35 cellular contexts compared by ENCODE assay signal in genomic region chr3:87233805-87234204, GRCh38. TPM values are rescaled to one million over a fixed set of nuclear protein-coding genes. Genes with fewer than 3 reads are reported as not detected.
"Had no signal": no experiment of that assay in that cellular context is flagged by ENCODE, and none has a peak within 500 bp of the region (broad histone marks: within the 10 kb centered on the region; RNA-seq: fewer than 3 reads in every experiment).

No MANE protein-coding gene starts in this region.

- H3K4me1 ChIP-seq: SJSA1 had no signal

- H3K4me3 ChIP-seq: ascending aorta, cardiac muscle cell, Peyer's patch, SJSA1 had no signal

- H3K27me3 Mint-ChIP-seq: activated CD4-positive, alpha-beta T cell treated with anti-CD3 and anti-CD28 coated beads for 36 hours; activated CD4-positive, alpha-beta T cell treated with anti-CD3 and anti-CD28 coated beads, Interleukin-2, amount 10 ng/mL, durations not matched to agents 7 days and 5 days; activated naive CD4-positive, alpha-beta T cell treated with anti-CD3 and anti-CD28 coated beads, Interleukin-2, amount 50 U/mL, for 24 hours; activated naive CD8-positive, alpha-beta T cell treated with anti-CD3 and anti-CD28 coated beads, Interleukin-2, amount 10 ng/mL, durations not matched to agents 7 days and 5 days; activated T-cell treated with anti-CD3 and anti-CD28 coated beads, Interleukin-2, amount 50 U/mL, for 24 hours had no signal

- ATAC-seq: activated CD4-positive, alpha-beta T cell treated with anti-CD3 and anti-CD28 coated beads for 36 hours; activated CD4-positive, CD25-positive, alpha-beta regulatory T cell treated with anti-CD3 and anti-CD28 coated beads, Interleukin-2, amount 50 U/mL, for 24 hours; activated CD8-positive, alpha-beta T cell treated with anti-CD3 and anti-CD28 coated beads, Interleukin-2, amount 10 ng/mL, durations not matched to agents 7 days and 5 days; PC-3 had no signal

- H3K9me3 Mint-ChIP-seq: activated CD4-positive, alpha-beta T cell treated with anti-CD3 and anti-CD28 coated beads, Interleukin-2, amount 10 ng/mL, durations not matched to agents 7 days and 5 days; activated naive CD4-positive, alpha-beta T cell treated with anti-CD3 and anti-CD28 coated beads, Interleukin-2, amount 50 U/mL, for 24 hours; activated naive CD8-positive, alpha-beta T cell treated with anti-CD3 and anti-CD28 coated beads, Interleukin-2, amount 10 ng/mL, durations not matched to agents 7 days and 5 days; activated T-cell treated with anti-CD3 and anti-CD28 coated beads, Interleukin-2, amount 50 U/mL, for 24 hours; T-helper 1 cell treated with Interleukin-12 subunit alpha and Interleukin-12 subunit beta and Interleukin-4 antibody, amounts not matched to agents 30 μg/mL and 1 μg/mL, for 36 hours; T-helper 2 cell treated with Interferon-gamma antibody and Interleukin-4, amounts not matched to agents 5 μg/mL and 100 μg/mL, for 36 hours had no signal

- H3K27me3 ChIP-seq: ascending aorta, cardiac muscle cell, Peyer's patch, SJSA1 had no signal

- H3K36me3 ChIP-seq: ascending aorta, cardiac muscle cell, Peyer's patch, SJSA1 had no signal

- H3K27ac ChIP-seq: ascending aorta, cardiac muscle cell, KMS-11, Peyer's patch, SJSA1 had no signal

- DNase-seq: activated CD4-positive, alpha-beta T cell treated with anti-CD3 and anti-CD28 coated beads for 36 hours; activated CD4-positive, alpha-beta T cell treated with anti-CD3 and anti-CD28 coated beads, Interleukin-2, amount 10 ng/mL, durations not matched to agents 7 days and 5 days; activated CD4-positive, alpha-beta T cell treated with anti-CD3 and anti-CD28 coated beads, Interleukin-2, amount 50 U/mL, for 48 hours; activated CD8-positive, alpha-beta T cell treated with anti-CD3 and anti-CD28 coated beads, Interleukin-2, amount 10 ng/mL, durations not matched to agents 7 days and 5 days; activated gamma-delta T cell; activated naive CD4-positive, alpha-beta T cell treated with Interleukin-2 at 50 U/mL for 16 hours; activated naive CD8-positive, alpha-beta T cell treated with anti-CD3 and anti-CD28 coated beads, Interleukin-2, amount 10 ng/mL, durations not matched to agents 7 days and 5 days; activated T-cell treated with anti-CD3 and anti-CD28 coated beads, Interleukin-2, amount 50 U/mL, for 24 hours; amygdala; NCI-H1105; NCI-H1417 treated with DMSO at 0.1 percent for 48 hours; NCI-H187 treated with DMSO at 0.1 percent for 48 hours; NCI-H2081; NCI-H2171 treated with DMSO at 0.1 percent for 48 hours; NCI-H2227 treated with DMSO at 0.1 percent for 48 hours; NCI-H446; NCI-H524; NCI-H748 treated with DMSO at 0.1 percent for 48 hours; NK-92 treated with Interleukin-12 subunit alpha and Interleukin-12 subunit beta, amount 100 ng/mL, for 24 hours; PC-3; Peyer's patch; RPMI8226; SHP77 treated with DMSO at 0.1 percent for 48 hours; SK-N-SH had no signal

- H3K27ac Mint-ChIP-seq: activated CD4-positive, alpha-beta T cell treated with anti-CD3 and anti-CD28 coated beads for 36 hours; activated CD4-positive, alpha-beta T cell treated with anti-CD3 and anti-CD28 coated beads, Interleukin-2, amount 10 ng/mL, durations not matched to agents 7 days and 5 days; activated CD8-positive, alpha-beta T cell treated with anti-CD3 and anti-CD28 coated beads, Interleukin-2, amount 10 ng/mL, durations not matched to agents 7 days and 5 days; activated naive CD4-positive, alpha-beta T cell treated with anti-CD3 and anti-CD28 coated beads, Interleukin-2, amount 50 U/mL, for 24 hours; activated naive CD8-positive, alpha-beta T cell treated with anti-CD3 and anti-CD28 coated beads, Interleukin-2, amount 10 ng/mL, durations not matched to agents 7 days and 5 days; activated T-cell treated with anti-CD3 and anti-CD28 coated beads, Interleukin-2, amount 50 U/mL, for 24 hours; activated T-helper 2 cell treated with anti-CD3 and anti-CD28 coated beads, Interferon-gamma antibody, Interleukin-2, Interleukin-4, amounts not matched to agents 10 μg/mL and 5 μg/mL and 100 μg/mL, durations not matched to agents 14 hours and 24 hours and 36 hours; T-helper 1 cell treated with Interleukin-12 subunit alpha and Interleukin-12 subunit beta and Interleukin-4 antibody, amounts not matched to agents 30 μg/mL and 1 μg/mL, for 36 hours; T-helper 2 cell treated with Interferon-gamma antibody and Interleukin-4, amounts not matched to agents 5 μg/mL and 100 μg/mL, for 36 hours had no signal

- H3K9me3 ChIP-seq: ascending aorta, Peyer's patch, SJSA1, SK-N-SH had no signal

- H3K4me3 Mint-ChIP-seq: activated CD4-positive, alpha-beta T cell treated with anti-CD3 and anti-CD28 coated beads for 36 hours; activated CD4-positive, alpha-beta T cell treated with anti-CD3 and anti-CD28 coated beads, Interleukin-2, amount 10 ng/mL, durations not matched to agents 7 days and 5 days; activated CD8-positive, alpha-beta T cell treated with anti-CD3 and anti-CD28 coated beads, Interleukin-2, amount 10 ng/mL, durations not matched to agents 7 days and 5 days; activated naive CD4-positive, alpha-beta T cell treated with anti-CD3 and anti-CD28 coated beads, Interleukin-2, amount 50 U/mL, for 24 hours; activated naive CD8-positive, alpha-beta T cell treated with anti-CD3 and anti-CD28 coated beads, Interleukin-2, amount 10 ng/mL, durations not matched to agents 7 days and 5 days; activated T-cell treated with anti-CD3 and anti-CD28 coated beads, Interleukin-2, amount 50 U/mL, for 24 hours; T-helper 1 cell treated with Interleukin-12 subunit alpha and Interleukin-12 subunit beta and Interleukin-4 antibody, amounts not matched to agents 30 μg/mL and 1 μg/mL, for 36 hours; T-helper 2 cell treated with Interferon-gamma antibody and Interleukin-4, amounts not matched to agents 5 μg/mL and 100 μg/mL, for 36 hours had no signal

RNA-seq across cellular contexts. Expression of gene POU1F1, which starts 42.6 kb away (rescaled TPM):
- total RNA-seq: activated CD4-positive, alpha-beta T cell treated with anti-CD3 and anti-CD28 coated beads for 36 hours; activated CD4-positive, alpha-beta T cell treated with anti-CD3 and anti-CD28 coated beads, Interleukin-2, amount 10 ng/mL, durations not matched to agents 7 days and 5 days; activated CD8-positive, alpha-beta T cell treated with anti-CD3 and anti-CD28 coated beads, Interleukin-2, amount 10 ng/mL, durations not matched to agents 7 days and 5 days; activated naive CD8-positive, alpha-beta T cell treated with anti-CD3 and anti-CD28 coated beads, Interleukin-2, amount 10 ng/mL, durations not matched to agents 7 days and 5 days; activated T-helper 2 cell treated with anti-CD3 and anti-CD28 coated beads, Interferon-gamma antibody, Interleukin-2, Interleukin-4, amounts not matched to agents 10 μg/mL and 5 μg/mL and 100 μg/mL, durations not matched to agents 14 hours and 24 hours and 36 hours; ascending aorta; cardiac muscle cell; LHCN-M2; M059J; PC-3; Peyer's patch; SJSA1 had no signal
